ENCODE assay signal across 1 cellular context in the genomic region with DNA sequence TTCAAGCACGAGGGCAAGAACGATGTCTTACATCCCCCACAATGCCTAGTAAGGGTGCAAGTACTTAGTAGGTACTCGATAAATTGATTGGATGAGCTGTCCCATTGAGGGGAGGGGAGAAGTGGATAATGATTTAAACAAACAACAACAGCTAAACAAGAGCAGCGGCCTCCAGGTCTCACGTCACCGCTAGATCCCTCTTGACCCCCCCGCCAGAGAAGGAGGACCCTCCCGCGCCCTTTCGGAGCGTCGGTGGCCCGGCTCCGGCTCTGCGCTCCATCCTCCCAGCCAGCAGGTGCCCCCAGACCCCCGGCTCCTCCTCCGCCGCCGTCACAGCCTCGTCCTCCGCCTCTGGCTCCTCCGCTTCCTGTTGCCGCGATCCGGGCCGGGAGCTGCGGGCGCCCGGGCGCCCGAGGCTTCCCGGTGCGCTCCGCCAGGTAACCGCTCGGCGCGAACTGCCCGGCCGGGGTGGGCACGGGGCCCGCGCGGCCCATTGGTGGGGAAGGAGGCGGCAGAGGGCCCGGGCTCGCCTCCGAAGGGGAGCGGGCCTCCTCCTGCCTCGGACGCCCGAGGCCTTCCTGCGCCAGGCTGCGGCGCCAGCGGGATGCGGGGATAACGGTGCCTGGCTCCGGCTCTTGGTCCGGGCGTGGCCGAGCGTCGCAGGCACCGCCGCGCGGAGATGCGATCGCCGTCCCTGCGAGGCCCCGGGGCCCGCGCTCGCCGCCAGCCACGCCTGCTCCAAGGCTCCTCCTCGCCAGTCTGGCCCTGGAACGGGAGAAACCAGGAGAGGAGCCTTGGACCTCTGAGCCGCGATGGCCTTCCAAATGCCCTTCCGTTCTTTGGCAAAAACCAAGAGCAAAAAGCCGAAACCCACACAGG.
TF ChIP-seq lines count a peak whose summit lies in the region.

TSS of gene TLCD5 (plus strand) at position 368 of the 879 bp plus-strand sequence. CDS start 2,143 bp downstream, outside the sequence.

TF ChIP-seq in K562, 482 proteins besides CTCF, POLR2A, EP300 and RAD21 (continued from another document and continues in another):
- no peak for TF ChIP-seq GTF3C2 (IDR thresholded peaks at IDR 0.05; ENCODE audit: borderline replicate concordance, extremely low read depth, insufficient read length)
- TF ChIP-seq HNRNPH1 (optimal IDR thresholded peaks at IDR 0.05; ENCODE audit: low read depth, low read length): no peak
- no peak for TF ChIP-seq ETV6 (IDR thresholded peaks at IDR 0.05; ENCODE audit: borderline replicate concordance in 1 of 2, low read depth in 2 of 2, low read length in 1 of 2)
- TF ChIP-seq ETV6 (CRISPR knock-in tag; IDR thresholded peaks at IDR 0.05; ENCODE audit: borderline replicate concordance): no peak
- no peak for TF ChIP-seq MAFG (tag; conservative IDR thresholded peaks at IDR 0.05)
- TF ChIP-seq ZNF76 (CRISPR knock-in tag; IDR thresholded peaks at IDR 0.05; ENCODE audit: borderline replicate concordance): no peak
- TF ChIP-seq ZFP1 (CRISPR knock-in tag; IDR thresholded peaks at IDR 0.05): no peak
- TF ChIP-seq DEAF1 (CRISPR knock-in tag; IDR thresholded peaks at IDR 0.05): no peak
- TF ChIP-seq MBD2 (IDR thresholded peaks at IDR 0.05; ENCODE audit: borderline replicate concordance, low read depth): no peak
- TF ChIP-seq ZFX (CRISPR knock-in tag; IDR thresholded peaks at IDR 0.05): peak; percentile 67
- TF ChIP-seq PRPF4 (IDR thresholded peaks at IDR 0.05; ENCODE audit: insufficient read depth, low read depth, low read length, poor library complexity, severe bottlenecking): no peak
- TF ChIP-seq SOX6 (IDR thresholded peaks at IDR 0.05): no peak
- TF ChIP-seq EGR1 (conservative IDR thresholded peaks at IDR 0.05): peak; percentile 15; the same call in 1 of the 2 replicates
- no peak for TF ChIP-seq PPARD (CRISPR knock-in tag; IDR thresholded peaks at IDR 0.05)
- no peak for TF ChIP-seq KAT8 (IDR thresholded peaks at IDR 0.05; ENCODE audit: low read depth)
- 0 out of 2 replicates have a peak, but pooled peaks have one; percentile 35 for TF ChIP-seq RREB1 (CRISPR knock-in tag; IDR thresholded peaks at IDR 0.05)
- no peak for TF ChIP-seq ZNF766 (CRISPR knock-in tag; conservative IDR thresholded peaks at IDR 0.05)
- no peak for TF ChIP-seq CAMTA2 (CRISPR knock-in tag; conservative IDR thresholded peaks at IDR 0.05)
- TF ChIP-seq BACH1 (tag; IDR thresholded peaks at IDR 0.05): no peak
- TF ChIP-seq FIP1L1 (IDR thresholded peaks at IDR 0.05; ENCODE audit: low read depth, low read length, poor library complexity, severe bottlenecking): no peak
- TF ChIP-seq COPS2 (conservative IDR thresholded peaks at IDR 0.05): no peak
- TF ChIP-seq, protein P1, sequence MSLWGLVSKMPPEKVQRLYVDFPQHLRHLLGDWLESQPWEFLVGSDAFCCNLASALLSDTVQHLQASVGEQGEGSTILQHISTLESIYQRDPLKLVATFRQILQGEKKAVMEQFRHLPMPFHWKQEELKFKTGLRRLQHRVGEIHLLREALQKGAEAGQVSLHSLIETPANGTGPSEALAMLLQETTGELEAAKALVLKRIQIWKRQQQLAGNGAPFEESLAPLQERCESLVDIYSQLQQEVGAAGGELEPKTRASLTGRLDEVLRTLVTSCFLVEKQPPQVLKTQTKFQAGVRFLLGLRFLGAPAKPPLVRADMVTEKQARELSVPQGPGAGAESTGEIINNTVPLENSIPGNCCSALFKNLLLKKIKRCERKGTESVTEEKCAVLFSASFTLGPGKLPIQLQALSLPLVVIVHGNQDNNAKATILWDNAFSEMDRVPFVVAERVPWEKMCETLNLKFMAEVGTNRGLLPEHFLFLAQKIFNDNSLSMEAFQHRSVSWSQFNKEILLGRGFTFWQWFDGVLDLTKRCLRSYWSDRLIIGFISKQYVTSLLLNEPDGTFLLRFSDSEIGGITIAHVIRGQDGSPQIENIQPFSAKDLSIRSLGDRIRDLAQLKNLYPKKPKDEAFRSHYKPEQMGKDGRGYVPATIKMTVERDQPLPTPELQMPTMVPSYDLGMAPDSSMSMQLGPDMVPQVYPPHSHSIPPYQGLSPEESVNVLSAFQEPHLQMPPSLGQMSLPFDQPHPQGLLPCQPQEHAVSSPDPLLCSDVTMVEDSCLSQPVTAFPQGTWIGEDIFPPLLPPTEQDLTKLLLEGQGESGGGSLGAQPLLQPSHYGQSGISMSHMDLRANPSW (CRISPR knock-in tag; IDR thresholded peaks at IDR 0.05): no peak
- no peak for TF ChIP-seq E4F1 (CRISPR knock-in tag; IDR thresholded peaks at IDR 0.05; ENCODE audit: borderline replicate concordance)
- no peak for TF ChIP-seq SMC3 (conservative IDR thresholded peaks at IDR 0.05; ENCODE audit: insufficient read depth, low read depth, low read length)
- no peak for TF ChIP-seq BMI1 (IDR thresholded peaks at IDR 0.05; ENCODE audit: low read length)
- TF ChIP-seq, protein P2, sequence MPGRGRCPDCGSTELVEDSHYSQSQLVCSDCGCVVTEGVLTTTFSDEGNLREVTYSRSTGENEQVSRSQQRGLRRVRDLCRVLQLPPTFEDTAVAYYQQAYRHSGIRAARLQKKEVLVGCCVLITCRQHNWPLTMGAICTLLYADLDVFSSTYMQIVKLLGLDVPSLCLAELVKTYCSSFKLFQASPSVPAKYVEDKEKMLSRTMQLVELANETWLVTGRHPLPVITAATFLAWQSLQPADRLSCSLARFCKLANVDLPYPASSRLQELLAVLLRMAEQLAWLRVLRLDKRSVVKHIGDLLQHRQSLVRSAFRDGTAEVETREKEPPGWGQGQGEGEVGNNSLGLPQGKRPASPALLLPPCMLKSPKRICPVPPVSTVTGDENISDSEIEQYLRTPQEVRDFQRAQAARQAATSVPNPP (IDR thresholded peaks at IDR 0.05; ENCODE audit: borderline replicate concordance, insufficient read depth, insufficient read length): no peak
- TF ChIP-seq IFI16 (CRISPR knock-in tag; IDR thresholded peaks at IDR 0.05): no peak
- no peak for TF ChIP-seq ZNF561 (CRISPR knock-in tag; conservative IDR thresholded peaks at IDR 0.05)
- TF ChIP-seq ETV1 (tag; conservative IDR thresholded peaks at IDR 0.05; ENCODE audit: low read depth): no peak
- TF ChIP-seq, protein P3, sequence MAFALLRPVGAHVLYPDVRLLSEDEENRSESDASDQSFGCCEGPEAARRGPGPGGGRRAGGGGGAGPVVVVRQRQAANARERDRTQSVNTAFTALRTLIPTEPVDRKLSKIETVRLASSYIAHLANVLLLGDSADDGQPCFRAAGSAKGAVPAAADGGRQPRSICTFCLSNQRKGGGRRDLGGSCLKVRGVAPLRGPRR (CRISPR knock-in tag; IDR thresholded peaks at IDR 0.05): no peak
- TF ChIP-seq ZNF717 (CRISPR knock-in tag; IDR thresholded peaks at IDR 0.05): no peak
- TF ChIP-seq E2F4 (CRISPR knock-in tag; IDR thresholded peaks at IDR 0.05; ENCODE audit: low read depth): no peak
- TF ChIP-seq ZBTB9 (CRISPR knock-in tag; IDR thresholded peaks at IDR 0.05): peak; percentile 40; the same call in 1 of the 2 replicates
- TF ChIP-seq ZNF175 (CRISPR knock-in tag; IDR thresholded peaks at IDR 0.05; ENCODE audit: low read depth): no peak
- TF ChIP-seq PCBP2 (IDR thresholded peaks at IDR 0.05; ENCODE audit: low read depth, low read length, poor library complexity, severe bottlenecking): no peak
- TF ChIP-seq ASH1L (IDR thresholded peaks at IDR 0.05; ENCODE audit: borderline replicate concordance, low read depth, partially characterized antibody): no peak
